ENCODE assay signal across 17 cellular contexts in the genomic region with DNA sequence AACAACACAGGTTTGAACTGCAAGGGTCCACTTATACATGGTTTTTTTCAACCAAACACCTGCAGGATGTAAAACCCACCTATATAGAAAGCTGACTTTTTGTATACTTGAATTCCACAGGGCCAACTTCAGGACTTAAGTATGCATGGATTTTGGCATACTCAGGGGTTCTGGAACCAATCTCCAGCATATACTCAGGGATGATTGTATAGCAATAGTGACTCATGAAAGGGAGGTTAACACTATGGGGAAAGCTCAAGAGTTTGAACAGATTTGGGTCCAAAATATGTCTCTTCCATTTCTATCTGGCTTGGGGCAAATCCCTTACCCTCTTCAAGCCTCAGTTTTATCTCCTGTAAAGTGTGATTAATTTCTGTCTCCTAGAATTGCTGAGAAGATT.
DNase-seq lines count a peak whose midpoint lies in the region; ATAC-seq and TF ChIP-seq lines count a peak whose summit lies in the region.
"Had no signal": no experiment of that assay in that cellular context is flagged by ENCODE, and none has a peak within 500 bp of the region (broad histone marks: within the 10 kb centered on the region; RNA-seq: fewer than 3 reads in every experiment).

No MANE protein-coding gene starts in this region.

- H3K36me3 ChIP-seq in SK-N-SH (replicated peaks in 1 of 2; ENCODE audit: control insufficient read depth in 1 of 2, insufficient read depth in 2 of 2, low read length in 1 of 2) (peaks cover 26 to 68% of the 10 kb centered on the region in 2 experiments), tibial artery (peaks cover 31 to 64% (median 58%) of the 10 kb centered on the region in 3 donors), transverse colon (peaks cover 0 to 12% (median 5%) of the 10 kb centered on the region in 4 donors)

- no peaks in the 10 kb centered on the region for H3K27me3 ChIP-seq in SK-N-SH (ENCODE audit: insufficient read depth)
- no peaks in the 10 kb centered on the region for H3K27me3 ChIP-seq in tibial artery
- H3K27me3 ChIP-seq in transverse colon, result no peaks in the 10 kb centered on the region

- CTCF ChIA-PET in SK-N-SH (lab: Yijun Ruan, JAX), result interaction anchor here (2.0 kb wide), 1 partner anchor 11 kb away, joined by 5 read pairs; no protein-coding TSS in a partner anchor
- CTCF ChIA-PET in HEK293T (lab: Yijun Ruan, JAX), result no interaction called here

- peak overlapping the region; percentile 10 to 89 for H3K27ac Mint-ChIP-seq in activated naive CD4-positive, alpha-beta T cell treated with anti-CD3 and anti-CD28 coated beads, Interleukin-2, amount 50 U/mL, for 72 hours

- peak; percentile 43 to 49 for ATAC-seq in activated naive CD4-positive, alpha-beta T cell treated with anti-CD3 and anti-CD28 coated beads, Interleukin-2, amount 50 U/mL, for 72 hours
- ATAC-seq: left ventricle myocardium superior, right cardiac atrium, Right ventricle myocardium inferior had no signal

- no peaks in the 10 kb centered on the region for H3K9me3 ChIP-seq in SK-N-SH
- H3K9me3 ChIP-seq in tibial artery, result no peaks in the 10 kb centered on the region
- no peaks in the 10 kb centered on the region for H3K9me3 ChIP-seq in transverse colon

- DNase-seq in activated naive CD4-positive, alpha-beta T cell treated with anti-CD3 and anti-CD28 coated beads, Interleukin-2, amount 50 U/mL, for 72 hours (ENCODE audit: low spot score in 2 of 2), result no peak
- no peak for DNase-seq in activated naive CD4-positive, alpha-beta T cell treated with Interleukin-2 at 50 U/mL for 16 hours
- DNase-seq in SK-N-SH (no peak), fibroblast of mammary gland (ENCODE audit: low read depth) (peak; percentile 86), tibial artery (no peak), HEK293T (ENCODE audit: extremely low spot score) (no peak), transverse colon (no peak), nucleus accumbens (lab: John Stamatoyannopoulos, UW) (no peak)
- DNase-seq: aorta, left ventricle myocardium superior, MV-4-11, NCI-H187 treated with DMSO at 0.1 percent for 48 hours, NCI-H510A, occipital lobe, right cardiac atrium had no signal

- no peaks in the 10 kb centered on the region for H4K20me1 ChIP-seq in SK-N-SH (ENCODE audit: insufficient read depth)

- H3K36me3 Mint-ChIP-seq in activated naive CD4-positive, alpha-beta T cell treated with anti-CD3 and anti-CD28 coated beads, Interleukin-2, amount 50 U/mL, for 72 hours, result peaks cover 61 to 83% of the 10 kb centered on the region in 2 donors

- H3K4me1 ChIP-seq in SK-N-SH (ENCODE audit: control insufficient read depth in 1 of 2, insufficient read depth in 2 of 2, low read depth in 1 of 2, low read length in 1 of 2) (peaks cover 12 to 20% of the 10 kb centered on the region in 2 experiments; a peak in 3 of 4 replicates), tibial artery (peaks cover 0 to 36% (median 24%) of the 10 kb centered on the region in 4 donors), transverse colon (peaks cover 3 to 20% (median 10%) of the 10 kb centered on the region in 4 donors)

- TF ChIP-seq RAD21 in SK-N-SH (IDR thresholded peaks at IDR 0.05; ENCODE audit: low read length), result no peak

- peaks cover 81% of the 10 kb centered on the region for H3K79me2 ChIP-seq in SK-N-SH (ENCODE audit: insufficient read depth)

- TF ChIP-seq EP300 in SK-N-SH (IDR thresholded peaks at IDR 0.05; ENCODE audit: borderline replicate concordance in 1 of 2, low read depth in 1 of 2, low read length in 1 of 2) (peak in 1 of 2 experiments; percentile 66; a peak in 1 of 4 replicates), transverse colon (IDR thresholded peaks at IDR 0.05; ENCODE audit: low read depth) (no peak)

- peak overlapping the region; percentile 24; the same call in 1 of the 2 replicates for H3K9ac ChIP-seq in SK-N-SH

- H3F3A ChIP-seq in SK-N-SH (replicated peaks; ENCODE audit: insufficient read depth), result peaks cover 29% of the 10 kb centered on the region

- TF ChIP-seq POLR2A in transverse colon (IDR thresholded peaks at IDR 0.05), result no peak

- H3K4me2 ChIP-seq in SK-N-SH, result 0 out of 2 replicates have a peak overlapping the region, but pooled peaks have one; percentile 19

- H3K9me2 ChIP-seq in SK-N-SH, result no peaks in the 10 kb centered on the region

- intact Hi-C loops in tibial artery (cut with DNase I; ENCODE audit: low total_unique reads), result no loop called here
- intact Hi-C loops in transverse colon (cut with DNase I; ENCODE audit: low total_unique reads), result no loop called here

- H2AFZ ChIP-seq in SK-N-SH (ENCODE audit: low read depth), result no peak overlapping the region

- TF ChIP-seq CTCF in SK-N-SH (IDR thresholded peaks at IDR 0.05), result no peak
- no peak for TF ChIP-seq CTCF in fibroblast of mammary gland (conservative IDR thresholded peaks at IDR 0.05; ENCODE audit: control insufficient read depth, insufficient read depth, low read depth, low read length)
- TF ChIP-seq CTCF in tibial artery (IDR thresholded peaks at IDR 0.05), result no peak
- TF ChIP-seq CTCF in transverse colon (IDR thresholded peaks at IDR 0.05), result no peak

- H3K27ac ChIP-seq in SK-N-SH (ENCODE audit: low read depth in 2 of 2, low read length in 1 of 2) (peak overlapping the region in 1 of 2 experiments; percentile 100; a peak in 2 of 4 replicates), tibial artery (peak overlapping the region; percentile 23 to 36), transverse colon (no peak overlapping the region)

- no peak overlapping the region for H3K4me3 ChIP-seq in SK-N-SH (ENCODE audit: low read depth in 2 of 2, low read length in 1 of 2)
- no peak overlapping the region for H3K4me3 ChIP-seq in fibroblast of mammary gland (ENCODE audit: control insufficient read depth, low read depth, low read length)
- no peak overlapping the region for H3K4me3 ChIP-seq in tibial artery
- no peak overlapping the region for H3K4me3 ChIP-seq in transverse colon
- H3K4me3 ChIP-seq: coronary artery had no signal

- POLR2A ChIA-PET in SK-N-SH (lab: Yijun Ruan, JAX), result no interaction called here
- POLR2A ChIA-PET in HEK293T (lab: Yijun Ruan, JAX), result no interaction called here

- in situ Hi-C loops in transverse colon (cut with MboI; ENCODE audit: low pct_ligation_motif_present in 1 of 4, low pct_unique_long_range_greater_than_20kb in 1 of 4, low sequenced_read_pairs in 3 of 4), result no loop called here

- peaks cover 0 to 14% of the 10 kb centered on the region in 2 donors for H3K9me3 Mint-ChIP-seq in activated naive CD4-positive, alpha-beta T cell treated with anti-CD3 and anti-CD28 coated beads, Interleukin-2, amount 50 U/mL, for 72 hours

TF ChIP-seq in SK-N-SH, 30 proteins besides CTCF, POLR2A, EP300 and RAD21 (continues in another document):
- TF ChIP-seq SMC3 (IDR thresholded peaks at IDR 0.05; ENCODE audit: low read depth, low read length) (no peak), FOSL2 (IDR thresholded peaks at IDR 0.05; ENCODE audit: borderline replicate concordance, low read depth) (peak; percentile 70; the same call in 1 of the 2 replicates), GATA2 (CRISPR knock-in tag; IDR thresholded peaks at IDR 0.05) (no peak)
- TF ChIP-seq, protein P1, sequence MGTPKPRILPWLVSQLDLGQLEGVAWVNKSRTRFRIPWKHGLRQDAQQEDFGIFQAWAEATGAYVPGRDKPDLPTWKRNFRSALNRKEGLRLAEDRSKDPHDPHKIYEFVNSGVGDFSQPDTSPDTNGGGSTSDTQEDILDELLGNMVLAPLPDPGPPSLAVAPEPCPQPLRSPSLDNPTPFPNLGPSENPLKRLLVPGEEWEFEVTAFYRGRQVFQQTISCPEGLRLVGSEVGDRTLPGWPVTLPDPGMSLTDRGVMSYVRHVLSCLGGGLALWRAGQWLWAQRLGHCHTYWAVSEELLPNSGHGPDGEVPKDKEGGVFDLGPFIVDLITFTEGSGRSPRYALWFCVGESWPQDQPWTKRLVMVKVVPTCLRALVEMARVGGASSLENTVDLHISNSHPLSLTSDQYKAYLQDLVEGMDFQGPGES (IDR thresholded peaks at IDR 0.05; ENCODE audit: low read depth, low read length), result no peak

TF ChIP-seq in HEK293T, 16 proteins besides CTCF, POLR2A, EP300 and RAD21:
- TF ChIP-seq FOXM1 (IDR thresholded peaks at IDR 0.05; ENCODE audit: borderline replicate concordance) (no peak), CTBP1 (IDR thresholded peaks at IDR 0.05; ENCODE audit: borderline replicate concordance) (no peak), FOXK2 (IDR thresholded peaks at IDR 0.05) (no peak), LEF1 (IDR thresholded peaks at IDR 0.05; ENCODE audit: borderline replicate concordance) (no peak), ZNF384 (IDR thresholded peaks at IDR 0.05) (no peak), FOXA1 (IDR thresholded peaks at IDR 0.05) (no peak), SUZ12 (IDR thresholded peaks at IDR 0.05) (no peak), ELF4 (IDR thresholded peaks at IDR 0.05) (no peak), L3MBTL2 (conservative IDR thresholded peaks at IDR 0.05) (no peak), ARNT (IDR thresholded peaks at IDR 0.05) (no peak), NFRKB (IDR thresholded peaks at IDR 0.05) (no peak), TARDBP (IDR thresholded peaks at IDR 0.05) (no peak), SP1 (IDR thresholded peaks at IDR 0.05) (no peak), HDGF (IDR thresholded peaks at IDR 0.05; ENCODE audit: borderline replicate concordance) (no peak)
- TF ChIP-seq, protein P2, sequence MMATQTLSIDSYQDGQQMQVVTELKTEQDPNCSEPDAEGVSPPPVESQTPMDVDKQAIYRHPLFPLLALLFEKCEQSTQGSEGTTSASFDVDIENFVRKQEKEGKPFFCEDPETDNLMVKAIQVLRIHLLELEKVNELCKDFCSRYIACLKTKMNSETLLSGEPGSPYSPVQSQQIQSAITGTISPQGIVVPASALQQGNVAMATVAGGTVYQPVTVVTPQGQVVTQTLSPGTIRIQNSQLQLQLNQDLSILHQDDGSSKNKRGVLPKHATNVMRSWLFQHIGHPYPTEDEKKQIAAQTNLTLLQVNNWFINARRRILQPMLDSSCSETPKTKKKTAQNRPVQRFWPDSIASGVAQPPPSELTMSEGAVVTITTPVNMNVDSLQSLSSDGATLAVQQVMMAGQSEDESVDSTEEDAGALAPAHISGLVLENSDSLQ (IDR thresholded peaks at IDR 0.05), result no peak

Comparison
In these comparisons a context has a peak if more than half of its experiments do, and no peak if none do; other contexts are left out.
1. H3K27ac ChIP-seq: peak in tibial artery (2 of 2); none in transverse colon (0 of 4).